ENCODE assay signal across 22 cellular contexts in the genomic region with DNA sequence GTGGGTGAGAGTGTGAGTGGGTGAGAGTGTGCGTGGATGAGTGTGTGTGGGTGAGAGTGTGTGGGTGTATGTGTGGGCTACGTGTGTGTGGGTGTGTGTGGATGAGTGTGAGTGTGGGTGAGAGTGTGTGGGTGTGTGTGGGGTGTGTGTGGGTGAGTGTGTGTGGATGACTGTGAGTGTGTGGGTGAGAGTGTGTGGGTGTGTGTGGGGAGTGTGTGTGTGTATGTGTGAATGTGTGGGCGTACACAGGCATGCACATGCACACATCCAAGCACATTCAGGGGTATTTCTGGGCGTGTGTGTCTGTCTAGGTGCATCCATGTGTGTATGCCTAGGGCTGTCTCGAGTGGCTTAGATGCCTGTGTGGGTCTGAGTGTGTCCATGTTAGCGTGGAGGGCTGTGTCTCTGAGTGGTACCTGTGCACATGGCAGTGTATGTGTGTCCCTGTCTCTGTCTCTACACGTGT.
"Had no signal": no experiment of that assay in that cellular context is flagged by ENCODE, and none has a peak within 500 bp of the region (broad histone marks: within the 10 kb centered on the region; RNA-seq: fewer than 3 reads in every experiment).

No MANE protein-coding gene starts in this region.

- H3K36me3 Mint-ChIP-seq: activated naive CD4-positive, alpha-beta T cell treated with anti-CD3 and anti-CD28 coated beads, Interleukin-2, amount 50 U/mL, for 72 hours; mesothelial cell of epicardium; WTC11 had no signal

- ATAC-seq: activated CD4-positive, alpha-beta T cell treated with anti-CD3 and anti-CD28 coated beads for 36 hours; activated naive CD4-positive, alpha-beta T cell treated with anti-CD3 and anti-CD28 coated beads, Interleukin-2, amount 50 U/mL, for 72 hours; upper lobe of right lung had no signal

- H3K36me3 ChIP-seq: adrenal gland, right atrium auricular region, stomach, upper lobe of right lung had no signal

- H3K27me3 ChIP-seq: adrenal gland, dorsolateral prefrontal cortex, right atrium auricular region, stomach, testis, upper lobe of right lung had no signal

- H3K4me1 Mint-ChIP-seq: activated CD4-positive, alpha-beta T cell treated with anti-CD3 and anti-CD28 coated beads for 36 hours had no signal

- H3K4me3 Mint-ChIP-seq: activated CD4-positive, alpha-beta T cell treated with anti-CD3 and anti-CD28 coated beads for 36 hours; mesothelial cell of epicardium; WTC11 had no signal

- FAIRE-seq: colon, frontal cortex, keratinocyte, TTC549 had no signal

- H3K4me3 ChIP-seq: adrenal gland, dorsolateral prefrontal cortex, lung, right atrium auricular region, skin epidermis, stomach, testis, upper lobe of right lung had no signal

- DNase-seq: activated CD4-positive, alpha-beta T cell treated with anti-CD3 and anti-CD28 coated beads for 36 hours; activated CD4-positive, alpha-beta T cell treated with anti-CD3 and anti-CD28 coated beads, Interleukin-2, amount 50 U/mL, for 48 hours; activated gamma-delta T cell treated with Interleukin-2 at 50 U/mL for 16 hours; dorsolateral prefrontal cortex; erythroblast; head of caudate nucleus; stomach; SW 1271; testis; upper lobe of right lung had no signal

- H3K27ac ChIP-seq: right atrium auricular region, skin epidermis, testis, upper lobe of right lung had no signal

- H3K27ac Mint-ChIP-seq: activated CD4-positive, alpha-beta T cell treated with anti-CD3 and anti-CD28 coated beads for 36 hours; activated naive CD4-positive, alpha-beta T cell treated with anti-CD3 and anti-CD28 coated beads, Interleukin-2, amount 50 U/mL, for 72 hours; progenitor cell of endocrine pancreas had no signal

- H3K9me3 Mint-ChIP-seq: mesothelial cell of epicardium, WTC11 had no signal

- H3K9me3 ChIP-seq: adrenal gland, right atrium auricular region, stomach, testis, upper lobe of right lung had no signal
